In the genomic region with DNA sequence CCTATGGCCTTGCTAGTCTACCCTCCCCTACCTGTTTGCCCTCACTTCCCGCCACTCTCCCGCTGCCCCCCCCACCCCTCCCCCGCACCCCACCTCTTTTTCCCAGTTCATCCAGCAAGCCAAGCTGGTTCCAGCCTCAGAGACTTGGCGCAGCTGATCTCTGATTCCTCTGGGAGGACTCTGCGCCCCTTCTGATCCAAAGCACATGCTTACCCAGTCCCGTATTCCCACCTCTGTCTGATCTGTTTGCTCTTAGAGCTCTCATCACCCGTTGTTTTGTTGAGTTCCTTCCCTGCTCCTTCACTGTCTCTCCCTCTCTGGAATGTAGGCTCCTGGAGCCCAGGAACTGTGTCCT, we compare ENCODE assay signal across 1 cellular context.
TF ChIP-seq lines count a peak whose summit lies in the region.

No MANE protein-coding gene starts in this region.

TF ChIP-seq in GM23338, 12 proteins besides CTCF, POLR2A, EP300 and RAD21 (continued from another document):
- TF ChIP-seq ZNF462 (CRISPR knock-in tag; IDR thresholded peaks at IDR 0.05), result no peak
- no peak for TF ChIP-seq ZNF331 (CRISPR knock-in tag; IDR thresholded peaks at IDR 0.05; ENCODE audit: low read depth)
- TF ChIP-seq JUNB (IDR thresholded peaks at IDR 0.05; ENCODE audit: unreplicated experiment), result no peak
- TF ChIP-seq STAT1 (IDR thresholded peaks at IDR 0.05; ENCODE audit: unreplicated experiment), result no peak
- no peak for TF ChIP-seq EZH2phosphoT487 (IDR thresholded peaks at IDR 0.05; ENCODE audit: unreplicated experiment)
- TF ChIP-seq ZNF114 (CRISPR knock-in tag; IDR thresholded peaks at IDR 0.05), result no peak
